ENCODE assay signal across 32 cellular contexts in genomic region chr3:135008326-135008725, GRCh38.
A peak's percentile ranks its signal among the peaks of the same experiment; 100 is the strongest.
DNase-seq lines count a peak whose midpoint lies in the region; ATAC-seq, FAIRE-seq and TF ChIP-seq lines count a peak whose summit lies in the region.
"Had no signal": no experiment of that assay in that cellular context is flagged by ENCODE, and none has a peak within 500 bp of the region (broad histone marks: within the 10 kb centered on the region; RNA-seq: fewer than 3 reads in every experiment).

No MANE protein-coding gene starts in this region.

- no peaks in the 10 kb centered on the region for H3K36me3 ChIP-seq in esophagus muscularis mucosa
- H3K36me3 ChIP-seq in hepatocyte (replicated peaks; ENCODE audit: insufficient read depth, low read depth), result no peaks in the 10 kb centered on the region
- no peaks in the 10 kb centered on the region for H3K36me3 ChIP-seq in trophoblast cell (ENCODE audit: control insufficient read depth in 1 of 2, insufficient read depth in 2 of 2, low read length in 2 of 2)
- H3K36me3 ChIP-seq in kidney (ENCODE audit: control insufficient read depth in 1 of 2, insufficient read depth in 2 of 2, low read length in 2 of 2), result no peaks in the 10 kb centered on the region
- H3K36me3 ChIP-seq: BE2C; BLaER1; BLaER1 treated with 17β-estradiol and CSF1 and Interleukin-3, amounts not matched to agents 10 nM and 100 nM had no signal

- H3K4me3 ChIP-seq in esophagus muscularis mucosa, result no peak overlapping the region
- H3K4me3 ChIP-seq in hepatocyte, result no peak overlapping the region
- no peak overlapping the region for H3K4me3 ChIP-seq in trophoblast cell (ENCODE audit: low read depth, low read length)
- H3K4me3 ChIP-seq in kidney (ENCODE audit: low read length in 2 of 2), result no peak overlapping the region
- H3K4me3 ChIP-seq: A549; BLaER1; BLaER1 treated with 17β-estradiol and CSF1 and Interleukin-3, amounts not matched to agents 10 nM and 100 nM had no signal

- intact Hi-C loops in esophagus muscularis mucosa (cut with DNase I) (no loop called here), kidney (cut with DNase I) (no loop called here)

- peaks cover 0 to 7% (median 0%) of the 10 kb centered on the region in 4 donors for H3K9me3 ChIP-seq in esophagus muscularis mucosa
- H3K9me3 ChIP-seq in hepatocyte (ENCODE audit: low read depth), result no peaks in the 10 kb centered on the region
- peaks cover 2% of the 10 kb centered on the region for H3K9me3 ChIP-seq in trophoblast cell (ENCODE audit: insufficient read depth, low read depth, low read length)
- no peaks in the 10 kb centered on the region for H3K9me3 ChIP-seq in kidney (ENCODE audit: control insufficient read depth in 1 of 2, low read length in 2 of 2)
- H3K9me3 ChIP-seq: A549; BE2C; BLaER1; BLaER1 treated with 17β-estradiol and CSF1 and Interleukin-3, amounts not matched to agents 10 nM and 100 nM; Caco-2 had no signal

- no peak overlapping the region for H4K8ac ChIP-seq in trophoblast cell (ENCODE audit: low read depth, low read length)

- no peak overlapping the region for H2BK120ac ChIP-seq in trophoblast cell (ENCODE audit: insufficient read depth, low read length, poor library complexity)

- no peak overlapping the region for H3K18ac ChIP-seq in trophoblast cell (ENCODE audit: low read length)

- H2BK12ac ChIP-seq in trophoblast cell (ENCODE audit: low read length), result no peak overlapping the region

- no peak for FAIRE-seq in kidney (lab: Jason Lieb, UNC)
- FAIRE-seq: A204.1, A549, D721Med had no signal

- no peak overlapping the region for H4K91ac ChIP-seq in trophoblast cell (ENCODE audit: low read depth, low read length)

- TF ChIP-seq EP300 in esophagus muscularis mucosa (IDR thresholded peaks at IDR 0.05), result no peak

- H3K4ac ChIP-seq in trophoblast cell (ENCODE audit: low read depth, low read length), result no peak overlapping the region

- no peaks in the 10 kb centered on the region for H4K20me1 ChIP-seq in hepatocyte (ENCODE audit: insufficient read depth, poor library complexity, severe bottlenecking)
- H4K20me1 ChIP-seq: BLaER1; BLaER1 treated with 17β-estradiol and CSF1 and Interleukin-3, amounts not matched to agents 10 nM and 100 nM had no signal

- H3K4me2 ChIP-seq in hepatocyte (no peak overlapping the region), trophoblast cell (ENCODE audit: low read length) (no peak overlapping the region)
- H3K4me2 ChIP-seq: A549; BLaER1; BLaER1 treated with 17β-estradiol and CSF1 and Interleukin-3, amounts not matched to agents 10 nM and 100 nM had no signal

- H3K9me2 ChIP-seq in hepatocyte (replicated peaks; ENCODE audit: insufficient read depth), result no peaks in the 10 kb centered on the region

- H3K79me2 ChIP-seq in hepatocyte (no peaks in the 10 kb centered on the region), trophoblast cell (ENCODE audit: control insufficient read depth, insufficient read depth, low read length, poor library complexity) (no peaks in the 10 kb centered on the region)

- H3K27me3 ChIP-seq in esophagus muscularis mucosa (no peaks in the 10 kb centered on the region), hepatocyte (no peaks in the 10 kb centered on the region), trophoblast cell (ENCODE audit: insufficient read depth, low read length) (no peaks in the 10 kb centered on the region)
- H3K27me3 ChIP-seq: BE2C; BLaER1; BLaER1 treated with 17β-estradiol and CSF1 and Interleukin-3, amounts not matched to agents 10 nM and 100 nM had no signal

- H3K9ac ChIP-seq in trophoblast cell (ENCODE audit: low read length) (no peak overlapping the region), kidney (ENCODE audit: low read length in 2 of 2) (no peak overlapping the region)
- H3K9ac ChIP-seq: BLaER1; BLaER1 treated with 17β-estradiol and CSF1 and Interleukin-3, amounts not matched to agents 10 nM and 100 nM had no signal

- H3K23ac ChIP-seq in trophoblast cell (ENCODE audit: low read length), result no peak overlapping the region

- H3K79me1 ChIP-seq in trophoblast cell (ENCODE audit: low read length), result no peaks in the 10 kb centered on the region

- H2AFZ ChIP-seq in hepatocyte (no peak overlapping the region), trophoblast cell (ENCODE audit: insufficient read depth, low read length, poor library complexity) (no peak overlapping the region)

- no peak overlapping the region for H3K14ac ChIP-seq in trophoblast cell (ENCODE audit: low read length)

- no peak overlapping the region for H4K12ac ChIP-seq in trophoblast cell (ENCODE audit: low read depth, low read length)

- H2AK5ac ChIP-seq in trophoblast cell (ENCODE audit: low read length), result no peak overlapping the region

- TF ChIP-seq POLR2A in esophagus muscularis mucosa (IDR thresholded peaks at IDR 0.05; ENCODE audit: low read depth), result no peak

- H3K4me1 ChIP-seq in esophagus muscularis mucosa, result no peaks in the 10 kb centered on the region
- H3K4me1 ChIP-seq in hepatocyte (ENCODE audit: insufficient read depth), result no peaks in the 10 kb centered on the region
- no peaks in the 10 kb centered on the region for H3K4me1 ChIP-seq in trophoblast cell (ENCODE audit: control insufficient read depth in 1 of 2, insufficient read depth in 2 of 2, low read length in 2 of 2)
- peaks cover 0 to 3% of the 10 kb centered on the region in 2 donors for H3K4me1 ChIP-seq in kidney (ENCODE audit: control insufficient read depth in 1 of 2, insufficient read depth in 1 of 2, low read depth in 1 of 2, low read length in 2 of 2)
- H3K4me1 ChIP-seq: A549; BE2C; BLaER1; BLaER1 treated with 17β-estradiol and CSF1 and Interleukin-3, amounts not matched to agents 10 nM and 100 nM; Caco-2 had no signal

- no peak for ATAC-seq in HG02840 (IDR thresholded peaks at IDR 0.05; ENCODE audit: low FRiP score, unreplicated experiment)
- ATAC-seq: A549; CD8-positive, alpha-beta T cell had no signal

- TF ChIP-seq CTCF in esophagus muscularis mucosa (IDR thresholded peaks at IDR 0.05), result no peak
- no peak for TF ChIP-seq CTCF in hepatocyte (IDR thresholded peaks at IDR 0.05; ENCODE audit: poor library complexity)
- no peak for TF ChIP-seq CTCF in kidney (IDR thresholded peaks at IDR 0.05; ENCODE audit: borderline replicate concordance, extremely low read depth, insufficient read depth)

- H2BK5ac ChIP-seq in trophoblast cell (ENCODE audit: low read depth, low read length, poor library complexity), result no peak overlapping the region

- 90% methylated on average over 2 of the region's 2 CpGs for WGBS in esophagus muscularis mucosa
- 90% methylated on average over 2 of the region's 2 CpGs for WGBS in hepatocyte (ENCODE audit: low lambda C conversion rate, missing lambda C conversion rate)
- WGBS in trophoblast cell (ENCODE audit: extremely low coverage, insufficient coverage, insufficient read length), result no CpG with 5 or more reads among the region's 2 CpGs

- H3K27ac ChIP-seq in esophagus muscularis mucosa (replicated peaks in 1 of 4) (no peak overlapping the region), hepatocyte (no peak overlapping the region), trophoblast cell (ENCODE audit: low read depth, low read length) (no peak overlapping the region), kidney (ENCODE audit: low read depth in 2 of 2, low read length in 2 of 2) (no peak overlapping the region)
- H3K27ac ChIP-seq: 22Rv1; A549; BLaER1; BLaER1 treated with 17β-estradiol and CSF1 and Interleukin-3, amounts not matched to agents 10 nM and 100 nM; C4-2B had no signal

- DNase-seq in esophagus muscularis mucosa (ENCODE audit: extremely low spot score) (peak; percentile 81), hepatocyte (ENCODE audit: low spot score) (peak; percentile 0), trophoblast cell (peak; percentile 66 to 89), NCI-H1105 treated with DMSO at 0.1 percent for 48 hours (lab: John Stamatoyannopoulos, UW) (no peak), kidney (no peak)
- DNase-seq: 8988T; ACHN; AML-193; BE2C; C1 segment of cervical spinal cord; Caco-2; Calu3; CD4-positive, alpha-beta memory T cell; CD4-positive, alpha-beta T cell; CD4-positive, CD25-positive, alpha-beta regulatory T cell; CD8-positive, alpha-beta memory T cell; CD8-positive, alpha-beta T cell; COR-L47; DMS 273 treated with DMSO at 0.1 percent for 48 hours; DMS153; DMS53; DMS79; DMS79 treated with DMSO at 0.1 percent for 48 hours; DND-41 had no signal

Comparison
In these comparisons a context has a peak if more than half of its experiments do, and no peak if none do; other contexts are left out.
1. DNase-seq: peak in esophagus muscularis mucosa (single experiment), hepatocyte (single experiment) and trophoblast cell (2 of 2); none in NCI-H1105 treated with DMSO at 0.1 percent for 48 hours (single experiment) and kidney (single experiment).